29 cellular contexts compared by ENCODE assay signal in the genomic region with DNA sequence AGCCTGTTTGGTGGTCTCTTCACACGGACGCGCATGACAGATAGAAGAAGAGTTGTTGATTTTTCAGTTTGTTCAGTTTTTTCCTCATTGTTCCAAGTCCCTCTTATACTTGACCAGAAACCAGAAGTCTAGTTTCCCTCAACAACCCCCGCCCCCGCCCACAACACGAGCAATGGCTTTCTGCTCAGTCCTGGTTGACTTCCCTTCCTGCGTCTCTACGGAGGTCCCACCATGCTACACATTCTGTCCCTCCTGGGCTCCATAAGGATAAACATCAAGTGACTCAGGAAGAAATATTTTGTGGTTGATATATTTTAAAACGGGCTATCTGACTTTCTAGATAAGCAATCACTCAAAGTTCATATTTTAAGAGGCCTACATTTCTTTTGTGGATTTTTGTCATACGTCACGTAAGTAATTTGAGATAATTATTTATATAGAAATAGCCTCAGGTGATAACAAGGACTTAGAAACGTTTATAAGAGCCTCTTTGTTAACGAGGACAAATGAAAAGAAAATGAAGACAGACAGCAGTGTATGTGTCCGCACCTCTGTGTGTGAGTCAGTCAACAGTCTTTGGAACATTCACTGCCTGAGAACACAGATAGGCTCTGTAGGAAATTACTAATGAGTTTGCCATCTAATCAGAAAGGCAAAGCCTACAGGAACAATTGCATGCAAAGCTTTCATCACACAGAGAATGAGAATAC.
DNase-seq lines count a peak whose midpoint lies in the region; FAIRE-seq and TF ChIP-seq lines count a peak whose summit lies in the region.
"Had no signal": no experiment of that assay in that cellular context is flagged by ENCODE, and none has a peak within 500 bp of the region (broad histone marks: within the 10 kb centered on the region; RNA-seq: fewer than 3 reads in every experiment).

No MANE protein-coding gene starts in this region.

- H3K27me3 ChIP-seq in HUES48 (ENCODE audit: control insufficient read depth, insufficient read depth, low read length): no peaks in the 10 kb centered on the region
- H3K27me3 ChIP-seq in astrocyte (ENCODE audit: insufficient read depth, low read length): no peaks in the 10 kb centered on the region
- no peaks in the 10 kb centered on the region for H3K27me3 ChIP-seq in trophoblast cell (ENCODE audit: insufficient read depth, low read length)
- no peaks in the 10 kb centered on the region for H3K27me3 ChIP-seq in vagina
- H3K27me3 ChIP-seq: heart right ventricle, ovary, SJCRH30, suprapubic skin had no signal

- H3K4me2 ChIP-seq in astrocyte (ENCODE audit: low read length) (no peak overlapping the region), trophoblast cell (ENCODE audit: low read length) (no peak overlapping the region)

- no peak for FAIRE-seq in astrocyte (lab: Jason Lieb, UNC)
- FAIRE-seq: D721Med, GM12892, urothelium cell line had no signal

- H2BK12ac ChIP-seq in trophoblast cell (ENCODE audit: low read length): no peak overlapping the region

- H3K4me1 ChIP-seq in HUES48 (ENCODE audit: control insufficient read depth, insufficient read depth, low read length) (peaks cover 10% of the 10 kb centered on the region; the same call in 1 of the 2 replicates), astrocyte (ENCODE audit: insufficient read depth, low read length) (no peaks in the 10 kb centered on the region), trophoblast cell (ENCODE audit: control insufficient read depth in 1 of 2, insufficient read depth in 2 of 2, low read length in 2 of 2) (no peaks in the 10 kb centered on the region), vagina (no peaks in the 10 kb centered on the region)
- H3K4me1 ChIP-seq: heart right ventricle, SJCRH30, suprapubic skin had no signal

- no peaks in the 10 kb centered on the region for H3K79me1 ChIP-seq in trophoblast cell (ENCODE audit: low read length)

- H4K8ac ChIP-seq in trophoblast cell (ENCODE audit: low read depth, low read length): no peak overlapping the region

- intact Hi-C loops in vagina (cut with DNase I): no loop called here

- H3K27me3 Mint-ChIP-seq in astrocyte (ENCODE audit: low read depth, unreplicated experiment): no peaks in the 10 kb centered on the region

- H2BK5ac ChIP-seq in trophoblast cell (ENCODE audit: low read depth, low read length, poor library complexity): no peak overlapping the region

- WGBS in trophoblast cell (ENCODE audit: extremely low coverage, insufficient coverage, insufficient read length): no CpG with 5 or more reads among the region's 14 CpGs

- peak overlapping the region; percentile 86 for H3K27ac Mint-ChIP-seq in astrocyte (ENCODE audit: unreplicated experiment)
- H3K27ac Mint-ChIP-seq: natural killer cell; stimulated activated naive B cell treated with anti-CD40 and anti-IgM and Interleukin-4, amounts not matched to agents 10 μg/mL and 1 μg/mL and 100 μg/mL, for 72 hours had no signal

- H3K9me3 ChIP-seq in HUES48 (ENCODE audit: control insufficient read depth, insufficient read depth, low read length) (no peaks in the 10 kb centered on the region; the same call in 1 of the 2 replicates), astrocyte (ENCODE audit: insufficient read depth, low read depth, low read length) (no peaks in the 10 kb centered on the region), trophoblast cell (ENCODE audit: insufficient read depth, low read depth, low read length) (no peaks in the 10 kb centered on the region), vagina (no peaks in the 10 kb centered on the region)
- H3K9me3 ChIP-seq: heart right ventricle, ovary, SJCRH30, suprapubic skin had no signal

- no peak overlapping the region for H4K91ac ChIP-seq in trophoblast cell (ENCODE audit: low read depth, low read length)

- H3K4ac ChIP-seq in trophoblast cell (ENCODE audit: low read depth, low read length): no peak overlapping the region

- DNase-seq in astrocyte (ENCODE audit: low read depth): no peak
- DNase-seq in epithelial cell of prostate (ENCODE audit: low read depth, low spot score): peak; percentile 34
- peak; percentile 64 to 89 for DNase-seq in trophoblast cell
- no peak for DNase-seq in vagina (ENCODE audit: extremely low spot score in 2 of 2)
- DNase-seq in effector CD4-positive, alpha-beta T cell: no peak
- DNase-seq in epidermal melanocyte (ENCODE audit: insufficient read length, low spot score): no peak
- DNase-seq: activated CD8-positive, alpha-beta memory T cell treated with anti-CD3 and anti-CD28 coated beads for 24 hours; activated gamma-delta T cell; activated T-cell treated with anti-CD3 and anti-CD28 coated beads, Interleukin-2, amount 50 U/mL, for 1 hour; cortex of kidney; heart right ventricle; KBM-7; midbrain; natural killer cell; NCI-H1694; NCI-H2171 treated with DMSO at 0.1 percent for 48 hours; NCI-H524 treated with DMSO at 0.1 percent for 48 hours; NK-92 treated with Interleukin-12 subunit alpha and Interleukin-12 subunit beta, amount 100 ng/mL, for 24 hours; ovary; right cardiac atrium; SJCRH30; stimulated activated CD4-positive, alpha-beta T cell treated with anti-CD3 and anti-CD28 coated beads, Interleukin-4, amount 100 ng/mL, for 1 hour; stimulated activated naive B cell treated with anti-CD40 and anti-IgM and Interleukin-4, amounts not matched to agents 10 μg/mL and 1 μg/mL and 100 μg/mL, for 72 hours had no signal

- H3K18ac ChIP-seq in trophoblast cell (ENCODE audit: low read length): no peak overlapping the region

- H3K36me3 Mint-ChIP-seq in astrocyte (ENCODE audit: low read depth, unreplicated experiment): no peaks in the 10 kb centered on the region
- H3K36me3 Mint-ChIP-seq: natural killer cell; stimulated activated naive B cell treated with anti-CD40 and anti-IgM and Interleukin-4, amounts not matched to agents 10 μg/mL and 1 μg/mL and 100 μg/mL, for 72 hours had no signal

- H3K4me3 ChIP-seq in HUES48 (ENCODE audit: low read depth, low read length) (no peak overlapping the region), astrocyte (ENCODE audit: insufficient read depth, low read depth, low read length) (no peak overlapping the region), trophoblast cell (ENCODE audit: low read depth, low read length) (no peak overlapping the region), vagina (no peak overlapping the region)
- H3K4me3 ChIP-seq: heart right ventricle, ovary, SJCRH30, suprapubic skin had no signal

- no peak overlapping the region for H2BK120ac ChIP-seq in trophoblast cell (ENCODE audit: insufficient read depth, low read length, poor library complexity)

- H3K79me2 ChIP-seq in astrocyte (ENCODE audit: insufficient read depth, low read length) (no peaks in the 10 kb centered on the region), trophoblast cell (ENCODE audit: control insufficient read depth, insufficient read depth, low read length, poor library complexity) (no peaks in the 10 kb centered on the region)

- no peaks in the 10 kb centered on the region for H4K20me1 ChIP-seq in astrocyte (ENCODE audit: insufficient read depth, low read length)

- no peak for TF ChIP-seq CTCF in astrocyte (IDR thresholded peaks at IDR 0.05; ENCODE audit: insufficient read depth, low read depth, low read length)
- no peak for TF ChIP-seq CTCF in vagina (IDR thresholded peaks at IDR 0.05)

- no peak overlapping the region for H3K23ac ChIP-seq in trophoblast cell (ENCODE audit: low read length)

- no peaks in the 10 kb centered on the region for H3K36me3 ChIP-seq in HUES48 (ENCODE audit: control insufficient read depth, insufficient read depth, low read length)
- H3K36me3 ChIP-seq in astrocyte (ENCODE audit: insufficient read depth, low read length): no peaks in the 10 kb centered on the region
- H3K36me3 ChIP-seq in trophoblast cell (ENCODE audit: control insufficient read depth in 1 of 2, insufficient read depth in 2 of 2, low read length in 2 of 2): no peaks in the 10 kb centered on the region
- H3K36me3 ChIP-seq in vagina: no peaks in the 10 kb centered on the region
- H3K36me3 ChIP-seq: heart right ventricle, ovary, SJCRH30, suprapubic skin had no signal

- TF ChIP-seq POLR2A in vagina (IDR thresholded peaks at IDR 0.05): no peak

- no peak overlapping the region for H4K12ac ChIP-seq in trophoblast cell (ENCODE audit: low read depth, low read length)

- H3K27ac ChIP-seq in HUES48 (ENCODE audit: low read depth, low read length) (peak overlapping the region; percentile 71), astrocyte (ENCODE audit: low read depth, low read length) (no peak overlapping the region), epithelial cell of prostate (no peak overlapping the region), trophoblast cell (ENCODE audit: low read depth, low read length) (no peak overlapping the region), vagina (no peak overlapping the region)
- H3K27ac ChIP-seq: C4-2B, heart right ventricle, ovary, SJCRH30, suprapubic skin had no signal

- peaks cover 13% of the 10 kb centered on the region for H3K4me1 Mint-ChIP-seq in astrocyte (ENCODE audit: low read depth, unreplicated experiment)
- H3K4me1 Mint-ChIP-seq: natural killer cell; stimulated activated naive B cell treated with anti-CD40 and anti-IgM and Interleukin-4, amounts not matched to agents 10 μg/mL and 1 μg/mL and 100 μg/mL, for 72 hours had no signal

- peak overlapping the region; percentile 26 for H2AK5ac ChIP-seq in trophoblast cell (ENCODE audit: low read length)

- H3K14ac ChIP-seq in trophoblast cell (ENCODE audit: low read length): no peak overlapping the region

- H2AFZ ChIP-seq in astrocyte (ENCODE audit: low read depth, low read length) (no peak overlapping the region), trophoblast cell (ENCODE audit: insufficient read depth, low read length, poor library complexity) (no peak overlapping the region)

- H3K9ac ChIP-seq in HUES48 (ENCODE audit: low read depth, low read length) (no peak overlapping the region), astrocyte (ENCODE audit: low read length) (no peak overlapping the region), trophoblast cell (ENCODE audit: low read length) (no peak overlapping the region)

- H3K9me3 Mint-ChIP-seq in astrocyte (ENCODE audit: unreplicated experiment): no peaks in the 10 kb centered on the region
- H3K9me3 Mint-ChIP-seq: natural killer cell; stimulated activated naive B cell treated with anti-CD40 and anti-IgM and Interleukin-4, amounts not matched to agents 10 μg/mL and 1 μg/mL and 100 μg/mL, for 72 hours had no signal

- H3K4me3 Mint-ChIP-seq in astrocyte (ENCODE audit: unreplicated experiment): peak overlapping the region; percentile 17
- H3K4me3 Mint-ChIP-seq: natural killer cell; stimulated activated naive B cell treated with anti-CD40 and anti-IgM and Interleukin-4, amounts not matched to agents 10 μg/mL and 1 μg/mL and 100 μg/mL, for 72 hours had no signal

Comparison
In these comparisons a context has a peak if more than half of its experiments do, and no peak if none do; other contexts are left out.
1. DNase-seq: peak in epithelial cell of prostate (single experiment) and trophoblast cell (2 of 2); none in astrocyte (single experiment), vagina (0 of 2), effector CD4-positive, alpha-beta T cell (single experiment) and epidermal melanocyte (single experiment).